ENCODE assay signal across 27 cellular contexts in genomic region chr2:211793783-211794182, GRCh38.
"Had no signal": no experiment of that assay in that cellular context is flagged by ENCODE, and none has a peak within 500 bp of the region (broad histone marks: within the 10 kb centered on the region; RNA-seq: fewer than 3 reads in every experiment).

No MANE protein-coding gene starts in this region.

- H3K4me2 ChIP-seq: hepatocyte had no signal

- H3K4me3 ChIP-seq: hepatocyte, left ventricle myocardium inferior, lung, psoas muscle, right atrium auricular region, skin epidermis, suprapubic skin, thoracic aorta, tibial artery, upper lobe of right lung had no signal

- H3K4me1 Mint-ChIP-seq: naive B cell; natural killer cell; nephron progenitor cell; stimulated activated effector memory CD8-positive, alpha-beta T cell treated with anti-CD3 and anti-CD28 coated beads, Interleukin-12 subunit alpha, Interleukin-12 subunit beta, amount 100 ng/mL, for 72 hours had no signal

- H3K36me3 ChIP-seq: left ventricle myocardium inferior, right atrium auricular region, suprapubic skin, thoracic aorta, tibial artery, upper lobe of right lung had no signal

- H3K27ac Mint-ChIP-seq: mesothelial cell of epicardium; naive B cell; natural killer cell; nephron progenitor cell; stimulated activated effector memory CD8-positive, alpha-beta T cell treated with anti-CD3 and anti-CD28 coated beads, Interleukin-12 subunit alpha, Interleukin-12 subunit beta, amount 100 ng/mL, for 72 hours; stimulated activated naive CD8-positive, alpha-beta T cell treated with anti-CD3 and anti-CD28 coated beads, Interleukin-15, Interleukin-2, amounts not matched to agents 100 ng/mL and 50 ng/mL, for 24 hours had no signal

- H3K79me2 ChIP-seq: hepatocyte, parathyroid adenoma had no signal

- H2AFZ ChIP-seq: hepatocyte, parathyroid adenoma had no signal

- H3K9ac ChIP-seq: parathyroid adenoma had no signal

- H3K27me3 ChIP-seq: hepatocyte, right atrium auricular region, suprapubic skin, tibial artery, upper lobe of right lung had no signal

- H3K9me3 Mint-ChIP-seq: mesothelial cell of epicardium, nephron progenitor cell had no signal

- FAIRE-seq: urothelium cell line had no signal

- H3K27me3 Mint-ChIP-seq: naive B cell; stimulated activated naive CD8-positive, alpha-beta T cell treated with anti-CD3 and anti-CD28 coated beads, Interleukin-15, Interleukin-2, amounts not matched to agents 100 ng/mL and 50 ng/mL, for 24 hours had no signal

- H3K27ac ChIP-seq: hepatocyte, left ventricle myocardium inferior, parathyroid adenoma, psoas muscle, right atrium auricular region, skin epidermis, suprapubic skin, thoracic aorta, tibial artery, upper lobe of right lung had no signal

- DNase-seq: islet precursor cell; left ventricle myocardium inferior; mesendoderm; naive B cell; natural killer cell; nephron progenitor cell; nucleus accumbens; psoas muscle; stimulated activated CD4-positive, alpha-beta T cell treated with anti-CD3 and anti-CD28 coated beads, Interleukin-12 subunit alpha, Interleukin-12 subunit beta, amount 100 ng/mL, for 4 hours; stimulated activated CD4-positive, alpha-beta T cell treated with anti-CD3 and anti-CD28 coated beads, Interleukin-15, amount 100 ng/mL, for 24 hours; stimulated activated CD4-positive, alpha-beta T cell treated with anti-CD3 and anti-CD28 coated beads, Interleukin-4, amount 100 ng/mL, for 24 hours; stimulated activated naive CD4-positive, alpha-beta T cell; tibial artery; trophoblast cell; upper lobe of right lung had no signal

- H3K4me3 Mint-ChIP-seq: mesothelial cell of epicardium; naive B cell; natural killer cell; nephron progenitor cell; stimulated activated effector memory CD8-positive, alpha-beta T cell treated with anti-CD3 and anti-CD28 coated beads, Interleukin-12 subunit alpha, Interleukin-12 subunit beta, amount 100 ng/mL, for 72 hours; stimulated activated naive CD8-positive, alpha-beta T cell treated with anti-CD3 and anti-CD28 coated beads, Interleukin-15, Interleukin-2, amounts not matched to agents 100 ng/mL and 50 ng/mL, for 24 hours had no signal

- H3K36me3 Mint-ChIP-seq: mesothelial cell of epicardium; naive B cell; natural killer cell; stimulated activated effector memory CD8-positive, alpha-beta T cell treated with anti-CD3 and anti-CD28 coated beads, Interleukin-12 subunit alpha, Interleukin-12 subunit beta, amount 100 ng/mL, for 72 hours had no signal

- ATAC-seq: natural killer cell; psoas muscle; sciatic nerve; stimulated activated effector memory CD8-positive, alpha-beta T cell treated with anti-CD3 and anti-CD28 coated beads, Interleukin-12 subunit alpha, Interleukin-12 subunit beta, amount 100 ng/mL, for 72 hours; upper lobe of right lung had no signal

- H3K4me1 ChIP-seq: left ventricle myocardium inferior, parathyroid adenoma, psoas muscle, right atrium auricular region, suprapubic skin, tibial artery, upper lobe of right lung had no signal

- H3K9me3 ChIP-seq: left ventricle myocardium inferior, psoas muscle, right atrium auricular region, suprapubic skin, thoracic aorta, tibial artery, upper lobe of right lung had no signal
